In the genomic region with DNA sequence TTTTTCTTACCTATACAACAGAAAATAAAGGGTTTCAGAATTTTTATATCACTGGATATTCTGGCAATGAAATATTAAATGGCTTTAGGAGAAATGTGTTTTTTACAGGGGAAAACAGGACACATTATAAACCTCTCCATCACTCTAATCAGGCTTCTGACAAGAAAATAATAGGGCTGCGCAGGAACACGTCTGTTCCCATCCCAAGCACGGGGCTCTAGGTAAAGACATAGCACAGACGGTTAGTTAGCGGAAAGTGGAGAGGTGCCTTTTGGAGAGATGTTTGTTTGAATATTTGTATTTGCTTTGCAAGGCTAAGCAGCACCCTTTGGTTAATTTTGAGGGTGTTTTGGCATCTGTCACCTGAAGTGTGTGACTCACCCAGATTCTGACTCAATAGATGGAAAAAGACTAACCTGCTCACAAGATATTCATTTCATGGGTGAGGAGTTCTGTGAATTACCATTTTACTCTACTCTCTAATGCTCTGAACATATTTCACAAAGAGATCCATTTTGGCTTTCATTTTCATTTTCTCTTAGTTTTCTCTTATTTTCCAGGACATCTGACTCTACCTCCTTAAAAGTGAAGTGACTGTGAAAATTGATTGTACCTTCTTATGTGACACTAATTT, we compare ENCODE assay signal across 10 cellular contexts.
A peak's percentile ranks its signal among the peaks of the same experiment; 100 is the strongest.
DNase-seq lines count a peak whose midpoint lies in the region; ATAC-seq and TF ChIP-seq lines count a peak whose summit lies in the region.
"Had no signal": no experiment of that assay in that cellular context is flagged by ENCODE, and none has a peak within 500 bp of the region (broad histone marks: within the 10 kb centered on the region; RNA-seq: fewer than 3 reads in every experiment).

No MANE protein-coding gene starts in this region.

- no peak overlapping the region for H3K4me2 ChIP-seq in H9 (ENCODE audit: insufficient read depth, insufficient read length, low read length)

- no peak overlapping the region for H4K8ac ChIP-seq in H9 (replicated peaks; ENCODE audit: insufficient read length, low read depth, low read length)

- no peaks in the 10 kb centered on the region; the same call in 1 of the 2 replicates for H3K4me1 ChIP-seq in H9 (ENCODE audit: insufficient read depth, low read length)

- ATAC-seq in GM21447 (IDR thresholded peaks at IDR 0.05; ENCODE audit: unreplicated experiment) (peak; percentile 55), GM18870 (IDR thresholded peaks at IDR 0.05; ENCODE audit: unreplicated experiment) (no peak), GM19324 (IDR thresholded peaks at IDR 0.05; ENCODE audit: low FRiP score, unreplicated experiment) (no peak), HG03039 (IDR thresholded peaks at IDR 0.05; ENCODE audit: unreplicated experiment) (no peak)
- ATAC-seq in activated naive CD8-positive, alpha-beta T cell treated with anti-CD3 and anti-CD28 coated beads, Interleukin-2, amount 10 ng/mL, durations not matched to agents 7 days and 5 days (ENCODE audit: low read depth): peak; percentile 50
- ATAC-seq: HepG2 had no signal

- no peak overlapping the region for H4K5ac ChIP-seq in H9 (ENCODE audit: insufficient read length, low read depth, low read length)

- H3K4ac ChIP-seq in H9 (ENCODE audit: low read depth, low read length): no peak overlapping the region

- H3K9me3 ChIP-seq in H9 (ENCODE audit: control insufficient read depth, low read depth, low read length): no peaks in the 10 kb centered on the region
- H3K9me3 ChIP-seq: lower lobe of right lung had no signal

- H3K18ac ChIP-seq in H9 (ENCODE audit: insufficient read length, low read depth, low read length): no peak overlapping the region

- no peak for TF ChIP-seq CTCF in H9 (conservative IDR thresholded peaks at IDR 0.05)

- peaks cover 14% of the 10 kb centered on the region for H3K27me3 Mint-ChIP-seq in activated naive CD8-positive, alpha-beta T cell treated with anti-CD3 and anti-CD28 coated beads, Interleukin-2, amount 10 ng/mL, durations not matched to agents 7 days and 5 days
- H3K27me3 Mint-ChIP-seq in H9 (ENCODE audit: low read depth): no peaks in the 10 kb centered on the region

- no peak overlapping the region for H3K23ac ChIP-seq in H9 (ENCODE audit: insufficient read length, low read depth, low read length)

- peak overlapping the region; percentile 42 for H3K4me3 Mint-ChIP-seq in activated naive CD8-positive, alpha-beta T cell treated with anti-CD3 and anti-CD28 coated beads, Interleukin-2, amount 10 ng/mL, durations not matched to agents 7 days and 5 days
- no peak overlapping the region for H3K4me3 Mint-ChIP-seq in H9

- DNase-seq in DMS153 (lab: John Stamatoyannopoulos, UW) (peak; percentile 38), NCI-H2081 treated with DMSO at 0.1 percent for 48 hours (lab: John Stamatoyannopoulos, UW) (peak; percentile 30), H9 (no peak)
- no peak for DNase-seq in activated naive CD8-positive, alpha-beta T cell treated with anti-CD3 and anti-CD28 coated beads, Interleukin-2, amount 10 ng/mL, durations not matched to agents 7 days and 5 days
- DNase-seq: lower lobe of right lung had no signal

- H3K56ac ChIP-seq in H9 (ENCODE audit: insufficient read length, low read depth, low read length): no peak overlapping the region

- H3K79me2 ChIP-seq in H9 (ENCODE audit: insufficient read depth, low read length): no peaks in the 10 kb centered on the region

- no peak overlapping the region for H2AFZ ChIP-seq in H9 (ENCODE audit: low read length)

- no peaks in the 10 kb centered on the region for H3K27me3 ChIP-seq in H9 (ENCODE audit: insufficient read depth, low read length)

- no peaks in the 10 kb centered on the region for H3K9me3 Mint-ChIP-seq in activated naive CD8-positive, alpha-beta T cell treated with anti-CD3 and anti-CD28 coated beads, Interleukin-2, amount 10 ng/mL, durations not matched to agents 7 days and 5 days
- H3K9me3 Mint-ChIP-seq in H9: no peaks in the 10 kb centered on the region

- no peak overlapping the region for H2BK120ac ChIP-seq in H9 (ENCODE audit: low read depth, low read length, poor library complexity, severe bottlenecking)

- no peak overlapping the region for H2BK20ac ChIP-seq in H9 (ENCODE audit: low read depth, low read length, poor library complexity, severe bottlenecking)

- H3K36me3 Mint-ChIP-seq in activated naive CD8-positive, alpha-beta T cell treated with anti-CD3 and anti-CD28 coated beads, Interleukin-2, amount 10 ng/mL, durations not matched to agents 7 days and 5 days: peaks cover 4% of the 10 kb centered on the region
- H3K36me3 Mint-ChIP-seq in H9 (ENCODE audit: insufficient read depth in 1 of 3, low read depth in 3 of 3): no peaks in the 10 kb centered on the region

- H3K23me2 ChIP-seq in H9 (ENCODE audit: insufficient read length, low read depth, low read length, poor library complexity, severe bottlenecking): no peaks in the 10 kb centered on the region

- H3K9ac ChIP-seq in H9 (ENCODE audit: extremely low read depth, insufficient read length, low read length): no peak overlapping the region

- no peak overlapping the region for H4K91ac ChIP-seq in H9 (ENCODE audit: insufficient read length, low read depth, low read length)

- H3K14ac ChIP-seq in H9 (ENCODE audit: insufficient read depth, low read length): no peak overlapping the region

- no peak overlapping the region for H3K27ac ChIP-seq in H9 (ENCODE audit: insufficient read length, low read depth, low read length)
- H3K27ac ChIP-seq: lower lobe of right lung had no signal

- H3T11ph ChIP-seq in H9 (ENCODE audit: low read length): no peak overlapping the region

- no peak overlapping the region for H2BK15ac ChIP-seq in H9 (ENCODE audit: low read depth, low read length)

- POLR2A ChIA-PET in activated naive CD8-positive, alpha-beta T cell treated with anti-CD3 and anti-CD28 coated beads, Interleukin-2, amount 10 ng/mL, durations not matched to agents 7 days and 5 days (lab: Charles Lee): no interaction called here

- H3K27ac Mint-ChIP-seq in activated naive CD8-positive, alpha-beta T cell treated with anti-CD3 and anti-CD28 coated beads, Interleukin-2, amount 10 ng/mL, durations not matched to agents 7 days and 5 days: peak overlapping the region; percentile 16
- H3K27ac Mint-ChIP-seq in H9: no peak overlapping the region

- peaks cover 24% of the 10 kb centered on the region for H3K4me1 Mint-ChIP-seq in activated naive CD8-positive, alpha-beta T cell treated with anti-CD3 and anti-CD28 coated beads, Interleukin-2, amount 10 ng/mL, durations not matched to agents 7 days and 5 days
- peaks cover 19 to 29% of the 10 kb centered on the region in 2 experiments for H3K4me1 Mint-ChIP-seq in H9

- H2BK5ac ChIP-seq in H9 (ENCODE audit: insufficient read length, low read length): no peak overlapping the region

- no peaks in the 10 kb centered on the region for H3K79me1 ChIP-seq in H9 (ENCODE audit: insufficient read depth, low read depth, low read length, poor library complexity, severe bottlenecking)

- H4K20me1 ChIP-seq in H9 (ENCODE audit: control insufficient read depth, insufficient read depth, insufficient read length): no peaks in the 10 kb centered on the region

- WGBS in H9 (ENCODE audit: extremely low coverage, insufficient read length, low lambda C conversion rate): no CpG with 5 or more reads among the region's 5 CpGs

- H2BK12ac ChIP-seq in H9 (ENCODE audit: insufficient read length, low read depth, low read length): no peak overlapping the region

- H2AK5ac ChIP-seq in H9 (ENCODE audit: insufficient read length, low read length): no peak overlapping the region

Comparison
In these comparisons a context has a peak if more than half of its experiments do, and no peak if none do; other contexts are left out.
1. DNase-seq: peak in DMS153 (single experiment) and NCI-H2081 treated with DMSO at 0.1 percent for 48 hours (single experiment); none in activated naive CD8-positive, alpha-beta T cell treated with anti-CD3 and anti-CD28 coated beads, Interleukin-2, amount 10 ng/mL, durations not matched to agents 7 days and 5 days (single experiment) and H9 (single experiment).
2. ATAC-seq: peak in GM21447 (single experiment) and activated naive CD8-positive, alpha-beta T cell treated with anti-CD3 and anti-CD28 coated beads, Interleukin-2, amount 10 ng/mL, durations not matched to agents 7 days and 5 days (single experiment); none in GM18870 (single experiment), GM19324 (single experiment) and HG03039 (single experiment).